Comparison of ENCODE assay signal across 21 cellular contexts in genomic region chr6:130671119-130672104, GRCh38.
DNase-seq lines count a peak whose midpoint lies in the region; ATAC-seq and TF ChIP-seq lines count a peak whose summit lies in the region.
"Had no signal": no experiment of that assay in that cellular context is flagged by ENCODE, and none has a peak within 500 bp of the region (broad histone marks: within the 10 kb centered on the region; RNA-seq: fewer than 3 reads in every experiment).

No MANE protein-coding gene starts in this region.

- no peaks in the 10 kb centered on the region for H3K79me2 ChIP-seq in GM23248 (ENCODE audit: insufficient read depth)

- H3K27ac Mint-ChIP-seq in activated T-helper 2 cell treated with anti-CD3 and anti-CD28 coated beads, Interferon-gamma antibody, Interleukin-2, Interleukin-4, amounts not matched to agents 10 μg/mL and 5 μg/mL and 100 μg/mL, durations not matched to agents 14 hours and 24 hours and 36 hours: no peak overlapping the region
- H3K27ac Mint-ChIP-seq: activated CD4-positive, alpha-beta T cell treated with anti-CD3 and anti-CD28 coated beads, Interleukin-2, amount 10 ng/mL, durations not matched to agents 7 days and 5 days had no signal

- DNase-seq in GM23248: peak; percentile 26
- peak; percentile 23 for DNase-seq in fibroblast of peridontal ligament (ENCODE audit: extremely low read depth)
- peak; percentile 32 for DNase-seq in lung (ENCODE audit: low spot score)
- DNase-seq in effector memory CD4-positive, alpha-beta T cell: no peak
- no peak for DNase-seq in activated T-helper 2 cell treated with anti-CD3 and anti-CD28 coated beads, Interferon-gamma antibody, Interleukin-2, Interleukin-4, amounts not matched to agents 10 μg/mL and 5 μg/mL and 100 μg/mL, durations not matched to agents 14 hours and 24 hours and 36 hours (ENCODE audit: low spot score)
- no peak for DNase-seq in SHP77 (lab: John Stamatoyannopoulos, UW)
- DNase-seq in activated T-cell treated with anti-CD3 and anti-CD28 coated beads, Interleukin-2, amount 50 U/mL, for 48 hours: no peak
- DNase-seq: activated CD4-positive, alpha-beta T cell treated with anti-CD3 and anti-CD28 coated beads, Interleukin-2, amount 10 ng/mL, durations not matched to agents 7 days and 5 days; activated naive CD4-positive, alpha-beta T cell treated with anti-CD3 and anti-CD28 coated beads, Interleukin-2, amount 50 U/mL, for 16 hours; cortex of kidney; DND-41; head of caudate nucleus; mucosa of descending colon; NCI-H1105; stimulated activated CD4-positive, alpha-beta T cell treated with anti-CD3 and anti-CD28 coated beads, Interleukin-15, amount 100 ng/mL, for 24 hours; stimulated activated naive CD8-positive, alpha-beta T cell treated with anti-CD3 and anti-CD28 coated beads, Interleukin-15, amount 100 ng/mL, for 72 hours; SW 1271 had no signal

- no peak overlapping the region for H3K4me3 Mint-ChIP-seq in activated T-helper 2 cell treated with anti-CD3 and anti-CD28 coated beads, Interferon-gamma antibody, Interleukin-2, Interleukin-4, amounts not matched to agents 10 μg/mL and 5 μg/mL and 100 μg/mL, durations not matched to agents 14 hours and 24 hours and 36 hours (ENCODE audit: low read depth)
- H3K4me3 Mint-ChIP-seq: activated CD4-positive, alpha-beta T cell treated with anti-CD3 and anti-CD28 coated beads, Interleukin-2, amount 10 ng/mL, durations not matched to agents 7 days and 5 days; stimulated activated naive CD8-positive, alpha-beta T cell treated with anti-CD3 and anti-CD28 coated beads, Interleukin-15, amount 100 ng/mL, for 72 hours had no signal

- peaks cover 9% of the 10 kb centered on the region for H3K4me1 Mint-ChIP-seq in activated T-helper 2 cell treated with anti-CD3 and anti-CD28 coated beads, Interferon-gamma antibody, Interleukin-2, Interleukin-4, amounts not matched to agents 10 μg/mL and 5 μg/mL and 100 μg/mL, durations not matched to agents 14 hours and 24 hours and 36 hours (ENCODE audit: low read depth)

- no peaks in the 10 kb centered on the region for H3K9me2 ChIP-seq in GM23248 (ENCODE audit: insufficient read depth)

- no peak overlapping the region for H3K27ac ChIP-seq in GM23248
- H3K27ac ChIP-seq in lung (ENCODE audit: low read depth in 1 of 2, low read length in 1 of 2): peak overlapping the region in 1 of 2 donors; percentile 69
- H3K27ac ChIP-seq in effector memory CD4-positive, alpha-beta T cell (ENCODE audit: insufficient read depth, low read length, poor library complexity, severe bottlenecking): no peak overlapping the region
- H3K27ac ChIP-seq: epithelial cell of prostate had no signal

- no peaks in the 10 kb centered on the region for H3K27me3 Mint-ChIP-seq in activated T-helper 2 cell treated with anti-CD3 and anti-CD28 coated beads, Interferon-gamma antibody, Interleukin-2, Interleukin-4, amounts not matched to agents 10 μg/mL and 5 μg/mL and 100 μg/mL, durations not matched to agents 14 hours and 24 hours and 36 hours (ENCODE audit: low read depth)
- H3K27me3 Mint-ChIP-seq: activated CD4-positive, alpha-beta T cell treated with anti-CD3 and anti-CD28 coated beads, Interleukin-2, amount 10 ng/mL, durations not matched to agents 7 days and 5 days; stimulated activated naive CD8-positive, alpha-beta T cell treated with anti-CD3 and anti-CD28 coated beads, Interleukin-15, amount 100 ng/mL, for 72 hours had no signal

- no peak overlapping the region for H3K4me3 ChIP-seq in GM23248
- no peak overlapping the region for H3K4me3 ChIP-seq in lung
- H3K4me3 ChIP-seq in skeletal muscle satellite cell (ENCODE audit: low read length): no peak overlapping the region
- H3K4me3 ChIP-seq in effector memory CD4-positive, alpha-beta T cell (ENCODE audit: insufficient read depth, low read depth, low read length, poor library complexity, severe bottlenecking): no peak overlapping the region
- H3K4me3 ChIP-seq: mucosa of descending colon had no signal

- peaks cover 4% of the 10 kb centered on the region; the same call in 1 of the 2 replicates for H3F3A ChIP-seq in GM23248 (ENCODE audit: insufficient read depth)

- intact Hi-C loops in activated T-helper 2 cell treated with anti-CD3 and anti-CD28 coated beads, Interferon-gamma antibody, Interleukin-2, Interleukin-4, amounts not matched to agents 10 μg/mL and 5 μg/mL and 100 μg/mL, durations not matched to agents 14 hours and 24 hours and 36 hours (cut with micrococcal nuclease): no loop called here

- peak; percentile 63 for ATAC-seq in lung (ENCODE audit: insufficient read depth, low FRiP score)
- ATAC-seq: HCT116; mucosa of descending colon; Panc1; stimulated activated naive CD8-positive, alpha-beta T cell treated with anti-CD3 and anti-CD28 coated beads, Interleukin-15, amount 100 ng/mL, for 72 hours had no signal

- no peaks in the 10 kb centered on the region for H4K20me1 ChIP-seq in GM23248 (ENCODE audit: insufficient read depth)

- 30 to 31% methylated on average over 17 of the region's 17 CpGs for WGBS in GM23248 (ENCODE audit: low coverage in 1 of 2, low lambda C conversion rate in 2 of 2, missing lambda C conversion rate in 2 of 2), 2 experiments
- WGBS in lung, 2 donors: 73 to 78% methylated on average over 17 of the region's 17 CpGs

- H3K27me3 ChIP-seq in GM23248 (replicated peaks; ENCODE audit: insufficient read depth) (no peaks in the 10 kb centered on the region), lung (ENCODE audit: control insufficient read depth, insufficient read depth) (no peaks in the 10 kb centered on the region), skeletal muscle satellite cell (ENCODE audit: control insufficient read depth, insufficient read depth, low read length) (no peaks in the 10 kb centered on the region)
- H3K27me3 ChIP-seq in effector memory CD4-positive, alpha-beta T cell (replicated peaks; ENCODE audit: control insufficient read depth, insufficient read depth, low read length, poor library complexity, severe bottlenecking): no peaks in the 10 kb centered on the region

- in situ Hi-C loops in GM23248 (cut with MboI): no loop called here

- no peak for TF ChIP-seq CTCF in lung (IDR thresholded peaks at IDR 0.05; ENCODE audit: control extremely low read depth, extremely low read depth)

- H3K36me3 Mint-ChIP-seq in activated T-helper 2 cell treated with anti-CD3 and anti-CD28 coated beads, Interferon-gamma antibody, Interleukin-2, Interleukin-4, amounts not matched to agents 10 μg/mL and 5 μg/mL and 100 μg/mL, durations not matched to agents 14 hours and 24 hours and 36 hours (ENCODE audit: low read depth): no peaks in the 10 kb centered on the region

- peak overlapping the region; percentile 12; the same call in 1 of the 2 replicates for H3K9ac ChIP-seq in GM23248
- peak overlapping the region; percentile 15 for H3K9ac ChIP-seq in skeletal muscle satellite cell (ENCODE audit: low read depth, low read length)

- H3K9me3 ChIP-seq in GM23248 (ENCODE audit: low read depth) (no peaks in the 10 kb centered on the region), lung (ENCODE audit: control insufficient read depth in 2 of 2, insufficient read depth in 1 of 2, low read length in 1 of 2) (no peaks in the 10 kb centered on the region), skeletal muscle satellite cell (replicated peaks; ENCODE audit: low read length) (no peaks in the 10 kb centered on the region)
- H3K9me3 ChIP-seq in effector memory CD4-positive, alpha-beta T cell (ENCODE audit: control insufficient read depth, low read length): no peaks in the 10 kb centered on the region
- H3K9me3 ChIP-seq: mucosa of descending colon had no signal

- H2AFZ ChIP-seq in GM23248: peak overlapping the region; percentile 78

- no peaks in the 10 kb centered on the region for H3K36me3 ChIP-seq in GM23248 (ENCODE audit: low read depth)
- no peaks in the 10 kb centered on the region for H3K36me3 ChIP-seq in lung (ENCODE audit: control insufficient read depth in 2 of 2, insufficient read depth in 2 of 2, low read length in 2 of 2)
- no peaks in the 10 kb centered on the region for H3K36me3 ChIP-seq in skeletal muscle satellite cell (ENCODE audit: insufficient read depth, low read length)
- H3K36me3 ChIP-seq in effector memory CD4-positive, alpha-beta T cell (ENCODE audit: control insufficient read depth, insufficient read depth, low read length): no peaks in the 10 kb centered on the region

- H3K4me2 ChIP-seq in GM23248 (ENCODE audit: unreplicated experiment): peak overlapping the region; percentile 16
- H3K4me2 ChIP-seq in skeletal muscle satellite cell (ENCODE audit: low read length): peak overlapping the region; percentile 36

- H3K9me3 Mint-ChIP-seq in activated T-helper 2 cell treated with anti-CD3 and anti-CD28 coated beads, Interferon-gamma antibody, Interleukin-2, Interleukin-4, amounts not matched to agents 10 μg/mL and 5 μg/mL and 100 μg/mL, durations not matched to agents 14 hours and 24 hours and 36 hours: no peaks in the 10 kb centered on the region

- H3K4me1 ChIP-seq in GM23248 (ENCODE audit: insufficient read depth) (peaks cover 20% of the 10 kb centered on the region), lung (ENCODE audit: control insufficient read depth in 2 of 2, insufficient read depth in 2 of 2, low read length in 2 of 2) (peaks cover 0 to 2% of the 10 kb centered on the region in 2 donors), skeletal muscle satellite cell (ENCODE audit: control insufficient read depth, insufficient read depth, low read length) (peaks cover 11% of the 10 kb centered on the region)
- H3K4me1 ChIP-seq in effector memory CD4-positive, alpha-beta T cell (ENCODE audit: control insufficient read depth, insufficient read depth, low read length, poor library complexity, severe bottlenecking): no peaks in the 10 kb centered on the region

Comparison
In these comparisons a context has a peak if more than half of its experiments do, and no peak if none do; other contexts are left out.
1. DNase-seq: peak in GM23248 (single experiment), fibroblast of peridontal ligament (single experiment) and lung (single experiment); none in effector memory CD4-positive, alpha-beta T cell (0 of 3), activated T-helper 2 cell treated with anti-CD3 and anti-CD28 coated beads, Interferon-gamma antibody, Interleukin-2, Interleukin-4, amounts not matched to agents 10 μg/mL and 5 μg/mL and 100 μg/mL, durations not matched to agents 14 hours and 24 hours and 36 hours (single experiment), SHP77 (0 of 2) and activated T-cell treated with anti-CD3 and anti-CD28 coated beads, Interleukin-2, amount 50 U/mL, for 48 hours (0 of 2).